Comparison of ENCODE assay signal across 36 cellular contexts in the genomic region with DNA sequence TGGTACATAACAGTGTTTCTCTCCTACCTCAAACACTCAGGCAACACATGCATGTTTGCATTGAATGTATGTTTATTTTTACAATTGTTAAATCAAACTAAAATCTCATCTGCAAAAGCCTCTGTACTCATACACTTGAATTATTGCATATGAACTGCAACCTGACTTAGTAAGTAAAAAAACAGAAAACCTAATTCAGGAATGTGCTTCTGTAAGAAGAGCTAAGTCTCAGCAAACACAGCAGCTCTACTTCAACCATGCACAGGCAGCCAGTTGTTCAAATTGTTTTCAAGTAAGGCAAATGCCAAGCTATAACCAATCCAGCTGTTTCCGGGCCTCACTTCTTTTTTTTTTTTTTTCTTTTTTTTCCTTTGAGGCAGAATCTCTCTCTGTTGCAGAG.
"Had no signal": no experiment of that assay in that cellular context is flagged by ENCODE, and none has a peak within 500 bp of the region (broad histone marks: within the 10 kb centered on the region; RNA-seq: fewer than 3 reads in every experiment).

No MANE protein-coding gene starts in this region.

- H3K36me3 ChIP-seq: adrenal gland, brain microvascular endothelial cell, cardiac muscle cell had no signal

- H3K27ac Mint-ChIP-seq: activated B cell treated with CpG ODN at 0.5 μM for 24 hours; activated CD4-positive, alpha-beta memory T cell treated with anti-CD3 and anti-CD28 coated beads for 36 hours; activated CD4-positive, alpha-beta T cell treated with anti-CD3 and anti-CD28 coated beads, Interleukin-2, amount 10 ng/mL, durations not matched to agents 24 days and 14 days; activated CD8-positive, alpha-beta T cell treated with anti-CD3 and anti-CD28 coated beads for 36 hours; activated naive CD4-positive, alpha-beta T cell treated with anti-CD3 and anti-CD28 coated beads for 36 hours; activated naive CD4-positive, alpha-beta T cell treated with anti-CD3 and anti-CD28 coated beads, Interleukin-2, amount 50 U/mL, for 72 hours; activated naive CD8-positive, alpha-beta T cell treated with anti-CD3 and anti-CD28 coated beads for 36 hours; activated T-cell treated with anti-CD3 and anti-CD28 coated beads, Interleukin-2, amount 50 U/mL, for 72 hours; activated T-helper 1 cell treated with anti-CD3 and anti-CD28 coated beads, Interleukin-12 subunit alpha, Interleukin-12 subunit beta, Interleukin-2, Interleukin-4 antibody, amounts not matched to agents 30 ng/mL and 10 ng/mL and 1 ng/mL, durations not matched to agents 14 hours and 24 hours and 36 hours; activated T-helper 17 cell treated with anti-CD3 and anti-CD28 coated beads, Interleukin-2, amount 50 U/mL, for 72 hours; T-helper 1 cell treated with Interleukin-12 subunit alpha and Interleukin-12 subunit beta and Interleukin-4 antibody, amounts not matched to agents 30 μg/mL and 1 μg/mL, for 36 hours; T-helper 2 cell treated with Interferon-gamma antibody and Interleukin-4, amounts not matched to agents 5 μg/mL and 100 μg/mL, for 36 hours had no signal

- H3K4me3 ChIP-seq: adrenal gland, body of pancreas, cardiac muscle cell had no signal

- DNase-seq: activated B cell treated with CpG ODN at 0.5 μM for 24 hours; activated CD4-positive, alpha-beta memory T cell treated with anti-CD3 and anti-CD28 coated beads for 36 hours; activated CD4-positive, alpha-beta T cell treated with anti-CD3 and anti-CD28 coated beads for 4 hours; activated CD4-positive, alpha-beta T cell treated with anti-CD3 and anti-CD28 coated beads, Interleukin-2, amount 10 ng/mL, durations not matched to agents 24 days and 14 days; activated CD4-positive, alpha-beta T cell treated with anti-CD3 and anti-CD28 coated beads, Interleukin-2, amount 50 U/mL, for 1 hour; activated CD4-positive, alpha-beta T cell treated with anti-CD3 and anti-CD28 coated beads, Interleukin-2, amount 50 U/mL, for 4 hours; activated CD4-positive, CD25-positive, alpha-beta regulatory T cell treated with anti-CD3 and anti-CD28 coated beads, Interleukin-2, amount 50 U/mL, for 72 hours; activated CD8-positive, alpha-beta memory T cell treated with anti-CD3 and anti-CD28 coated beads, Interleukin-2, amount 50 U/mL, for 4 hours; activated CD8-positive, alpha-beta T cell treated with anti-CD3 and anti-CD28 coated beads for 36 hours; activated effector memory CD4-positive, alpha-beta T cell treated with anti-CD3 and anti-CD28 coated beads, Interleukin-2, amount 50 U/mL, for 16 hours; activated gamma-delta T cell treated with Interleukin-2 at 50 U/mL for 16 hours; activated naive CD4-positive, alpha-beta T cell; activated naive CD4-positive, alpha-beta T cell treated with anti-CD3 and anti-CD28 coated beads for 36 hours; activated naive CD4-positive, alpha-beta T cell treated with anti-CD3 and anti-CD28 coated beads, Interleukin-2, amount 50 U/mL, for 16 hours; activated naive CD8-positive, alpha-beta T cell treated with anti-CD3 and anti-CD28 coated beads for 36 hours; activated T-cell treated with anti-CD3 and anti-CD28 coated beads for 4 hours; activated T-cell treated with anti-CD3 and anti-CD28 coated beads, Interleukin-2, amount 50 U/mL, for 1 hour; activated T-cell treated with anti-CD3 and anti-CD28 coated beads, Interleukin-2, amount 50 U/mL, for 4 hours; activated T-cell treated with anti-CD3 and anti-CD28 coated beads, Interleukin-2, amount 50 U/mL, for 72 hours; adrenal gland; amniotic stem cell; aorta; body of pancreas; brain microvascular endothelial cell; caudate nucleus; cerebellar nuclear complex; T-helper 2 cell; T-helper 9 cell had no signal

- H3K27me3 ChIP-seq: adrenal gland, body of pancreas, brain microvascular endothelial cell, cardiac muscle cell had no signal

- H3K4me3 Mint-ChIP-seq: activated B cell treated with CpG ODN at 0.5 μM for 24 hours; activated CD4-positive, alpha-beta memory T cell treated with anti-CD3 and anti-CD28 coated beads for 36 hours; activated CD4-positive, alpha-beta T cell treated with anti-CD3 and anti-CD28 coated beads, Interleukin-2, amount 10 ng/mL, durations not matched to agents 24 days and 14 days; activated CD8-positive, alpha-beta T cell treated with anti-CD3 and anti-CD28 coated beads for 36 hours; activated naive CD4-positive, alpha-beta T cell treated with anti-CD3 and anti-CD28 coated beads for 36 hours; activated naive CD8-positive, alpha-beta T cell treated with anti-CD3 and anti-CD28 coated beads for 36 hours; activated T-cell treated with anti-CD3 and anti-CD28 coated beads, Interleukin-2, amount 50 U/mL, for 4 hours; activated T-cell treated with anti-CD3 and anti-CD28 coated beads, Interleukin-2, amount 50 U/mL, for 72 hours; activated T-helper 1 cell treated with anti-CD3 and anti-CD28 coated beads, Interleukin-12 subunit alpha, Interleukin-12 subunit beta, Interleukin-2, Interleukin-4 antibody, amounts not matched to agents 30 ng/mL and 10 ng/mL and 1 ng/mL, durations not matched to agents 14 hours and 24 hours and 36 hours; activated T-helper 17 cell treated with anti-CD3 and anti-CD28 coated beads, Interleukin-2, amount 50 U/mL, for 72 hours; central memory CD8-positive, alpha-beta T cell; T-helper 1 cell treated with Interleukin-12 subunit alpha and Interleukin-12 subunit beta and Interleukin-4 antibody, amounts not matched to agents 30 μg/mL and 1 μg/mL, for 36 hours; T-helper 2 cell treated with Interferon-gamma antibody and Interleukin-4, amounts not matched to agents 5 μg/mL and 100 μg/mL, for 36 hours had no signal

- H3K9me3 ChIP-seq: adrenal gland, body of pancreas had no signal

- ATAC-seq: activated CD8-positive, alpha-beta T cell treated with anti-CD3 and anti-CD28 coated beads for 36 hours; activated naive CD4-positive, alpha-beta T cell treated with anti-CD3 and anti-CD28 coated beads, Interleukin-2, amount 50 U/mL, for 72 hours; activated T-cell treated with anti-CD3 and anti-CD28 coated beads, Interleukin-2, amount 50 U/mL, for 4 hours; activated T-cell treated with anti-CD3 and anti-CD28 coated beads, Interleukin-2, amount 50 U/mL, for 72 hours; activated T-helper 17 cell treated with anti-CD3 and anti-CD28 coated beads, Interleukin-2, amount 50 U/mL, for 72 hours; body of pancreas had no signal

- H3K4me1 ChIP-seq: adrenal gland, body of pancreas had no signal

- H3K4me1 Mint-ChIP-seq: activated B cell treated with CpG ODN at 0.5 μM for 24 hours; activated CD4-positive, alpha-beta T cell treated with anti-CD3 and anti-CD28 coated beads, Interleukin-2, amount 10 ng/mL, durations not matched to agents 24 days and 14 days; activated naive CD8-positive, alpha-beta T cell treated with anti-CD3 and anti-CD28 coated beads for 36 hours; activated T-helper 17 cell treated with anti-CD3 and anti-CD28 coated beads, Interleukin-2, amount 50 U/mL, for 72 hours; central memory CD8-positive, alpha-beta T cell had no signal

- H3K9me3 Mint-ChIP-seq: activated B cell treated with CpG ODN at 0.5 μM for 24 hours; activated CD8-positive, alpha-beta T cell treated with anti-CD3 and anti-CD28 coated beads for 36 hours; activated naive CD8-positive, alpha-beta T cell treated with anti-CD3 and anti-CD28 coated beads for 36 hours; activated T-cell treated with anti-CD3 and anti-CD28 coated beads, Interleukin-2, amount 50 U/mL, for 4 hours; activated T-helper 1 cell treated with anti-CD3 and anti-CD28 coated beads, Interleukin-12 subunit alpha, Interleukin-12 subunit beta, Interleukin-2, Interleukin-4 antibody, amounts not matched to agents 30 ng/mL and 10 ng/mL and 1 ng/mL, durations not matched to agents 14 hours and 24 hours and 36 hours; activated T-helper 17 cell treated with anti-CD3 and anti-CD28 coated beads, Interleukin-2, amount 50 U/mL, for 72 hours had no signal

- H3K36me3 Mint-ChIP-seq: activated CD4-positive, alpha-beta memory T cell treated with anti-CD3 and anti-CD28 coated beads for 36 hours; activated naive CD4-positive, alpha-beta T cell treated with anti-CD3 and anti-CD28 coated beads, Interleukin-2, amount 50 U/mL, for 72 hours; activated naive CD8-positive, alpha-beta T cell treated with anti-CD3 and anti-CD28 coated beads for 36 hours had no signal

- H3K27me3 Mint-ChIP-seq: activated B cell treated with CpG ODN at 0.5 μM for 24 hours; activated CD4-positive, alpha-beta memory T cell treated with anti-CD3 and anti-CD28 coated beads for 36 hours; activated CD4-positive, alpha-beta T cell treated with anti-CD3 and anti-CD28 coated beads, Interleukin-2, amount 10 ng/mL, durations not matched to agents 24 days and 14 days; activated CD8-positive, alpha-beta T cell treated with anti-CD3 and anti-CD28 coated beads for 36 hours; activated naive CD8-positive, alpha-beta T cell treated with anti-CD3 and anti-CD28 coated beads for 36 hours; activated T-helper 17 cell treated with anti-CD3 and anti-CD28 coated beads, Interleukin-2, amount 50 U/mL, for 72 hours; central memory CD8-positive, alpha-beta T cell had no signal

- H3K27ac ChIP-seq: adrenal gland, body of pancreas, brain microvascular endothelial cell, cardiac muscle cell, VCaP had no signal
